In the genomic region with DNA sequence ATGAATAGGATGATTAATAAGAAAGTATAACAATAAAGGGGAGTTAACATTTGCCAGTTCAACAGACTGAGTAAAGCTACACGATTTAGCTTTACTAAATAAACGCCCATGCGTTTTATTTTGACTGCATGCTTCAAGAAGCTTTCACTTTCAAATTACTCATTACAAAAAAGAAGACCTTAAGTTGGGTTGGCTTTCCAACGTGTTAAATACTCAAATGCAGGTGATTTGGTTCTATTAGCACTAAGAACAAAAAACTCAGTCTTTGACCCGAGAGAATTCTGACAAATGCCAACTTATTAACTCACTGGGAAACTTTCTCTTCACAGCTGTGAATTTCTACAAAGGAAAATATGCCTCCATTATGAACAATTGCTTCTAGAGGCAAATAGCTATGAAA, we compare ENCODE assay signal across 9 cellular contexts. TPM values are rescaled to one million over a fixed set of nuclear protein-coding genes. Genes with fewer than 3 reads are reported as not detected.
A peak's percentile ranks its signal among the peaks of the same experiment; 100 is the strongest.
DNase-seq lines count a peak whose midpoint lies in the region; ATAC-seq and TF ChIP-seq lines count a peak whose summit lies in the region.
"Had no signal": no experiment of that assay in that cellular context is flagged by ENCODE, and none has a peak within 500 bp of the region (broad histone marks: within the 10 kb centered on the region; RNA-seq: fewer than 3 reads in every experiment).

No MANE protein-coding gene starts in this region.

- intact Hi-C loops in CD4-positive, alpha-beta T cell (cut with DNase I, micrococcal nuclease): no loop called here

- no peak for TF ChIP-seq CTCF in CD4-positive, alpha-beta T cell (IDR thresholded peaks at IDR 0.05)
- no peak for TF ChIP-seq CTCF in brain (conservative IDR thresholded peaks at IDR 0.05)

- CTCF ChIA-PET in CD4-positive, alpha-beta T cell (lab: Charles Lee): interaction anchor here (0.8 to 4.3 kb wide), 8 partner anchors 12 to 1335 kb away, joined by 3 to 14 read pairs (median 5); partner anchors contain the start of genes HINT3 and RNF146

- DNase-seq in CD4-positive, alpha-beta T cell: no peak
- DNase-seq in NK-92 treated with Interleukin-12 subunit alpha and Interleukin-12 subunit beta, amount 100 ng/mL, for 24 hours (lab: John Stamatoyannopoulos, UW): no peak
- DNase-seq in HK-2 (ENCODE audit: unreplicated experiment): no peak
- DNase-seq in stimulated activated CD8-positive, alpha-beta memory T cell treated with anti-CD3 and anti-CD28 coated beads, Interleukin-4, amount 100 ng/mL, for 48 hours: no peak
- DNase-seq in activated CD4-positive, alpha-beta T cell treated with anti-CD3 and anti-CD28 coated beads for 1 hour: no peak
- DNase-seq: IMR-90 had no signal

- no peak overlapping the region for H3K27ac ChIP-seq in CD4-positive, alpha-beta T cell (ENCODE audit: low read depth, low read length)

- POLR2A ChIA-PET in CD4-positive, alpha-beta T cell (lab: Charles Lee): interaction anchor here (0.7 to 2.3 kb wide), 6 partner anchors 9 to 1501 kb away, joined by 3 to 12 read pairs (median 3); partner anchors contain the start of genes NCOA7 and RNF146

- H3K27ac Mint-ChIP-seq in CD4-positive, alpha-beta T cell: peak overlapping the region; percentile 38
- H3K27ac Mint-ChIP-seq in brain: peak overlapping the region in 3 of 5 experiments; percentile 8 to 61 (median 52)

- peaks cover 42% of the 10 kb centered on the region for H3K4me1 Mint-ChIP-seq in CD4-positive, alpha-beta T cell (ENCODE audit: low read depth)
- H3K4me1 Mint-ChIP-seq in brain: peaks cover 26% of the 10 kb centered on the region

- no peaks in the 10 kb centered on the region for H3K9me3 ChIP-seq in CD4-positive, alpha-beta T cell (ENCODE audit: control insufficient read depth, low read length)

- no peaks in the 10 kb centered on the region for H3K27me3 Mint-ChIP-seq in CD4-positive, alpha-beta T cell
- no peaks in the 10 kb centered on the region for H3K27me3 Mint-ChIP-seq in brain

- no peak for ATAC-seq in CD4-positive, alpha-beta T cell (ENCODE audit: poor library complexity)
- ATAC-seq in GM19372 (IDR thresholded peaks at IDR 0.05; ENCODE audit: low read depth, unreplicated experiment): peak; percentile 74
- ATAC-seq in HG03064 (IDR thresholded peaks at IDR 0.05; ENCODE audit: low read depth, unreplicated experiment): peak; percentile 78

- no peaks in the 10 kb centered on the region for H3K27me3 ChIP-seq in CD4-positive, alpha-beta T cell (ENCODE audit: control insufficient read depth, insufficient read depth, low read length)

- H3K9me3 Mint-ChIP-seq in CD4-positive, alpha-beta T cell: no peaks in the 10 kb centered on the region
- H3K9me3 Mint-ChIP-seq in brain: no peaks in the 10 kb centered on the region

- peak overlapping the region; percentile 76 for H3K4me3 Mint-ChIP-seq in CD4-positive, alpha-beta T cell
- H3K4me3 Mint-ChIP-seq in brain: peak overlapping the region in 1 of 5 experiments; percentile 53

- H3K36me3 Mint-ChIP-seq in CD4-positive, alpha-beta T cell (ENCODE audit: low read depth): peaks cover 53% of the 10 kb centered on the region
- peaks cover 37% of the 10 kb centered on the region for H3K36me3 Mint-ChIP-seq in brain

RNA-seq across cellular contexts. Expression of gene RNF146, which starts 24.8 kb away (rescaled TPM):
- total RNA-seq in CD4-positive, alpha-beta T cell: 10 to 100 TPM; 12.5 to 14.1 TPM
- polyA plus RNA-seq in brain (ENCODE audit: insufficient read depth, low read depth, low replicate concordance): 43.3 TPM

RNA-seq across cellular contexts. Expression of gene ECHDC1, which starts 51.9 kb away (rescaled TPM):
- total RNA-seq in CD4-positive, alpha-beta T cell: 1 to 10 TPM; 6.5 to 7.4 TPM
- polyA plus RNA-seq in brain (ENCODE audit: insufficient read depth, low read depth, low replicate concordance): 19.6 TPM
